Comparison of ENCODE assay signal across 8 cellular contexts in the genomic region with DNA sequence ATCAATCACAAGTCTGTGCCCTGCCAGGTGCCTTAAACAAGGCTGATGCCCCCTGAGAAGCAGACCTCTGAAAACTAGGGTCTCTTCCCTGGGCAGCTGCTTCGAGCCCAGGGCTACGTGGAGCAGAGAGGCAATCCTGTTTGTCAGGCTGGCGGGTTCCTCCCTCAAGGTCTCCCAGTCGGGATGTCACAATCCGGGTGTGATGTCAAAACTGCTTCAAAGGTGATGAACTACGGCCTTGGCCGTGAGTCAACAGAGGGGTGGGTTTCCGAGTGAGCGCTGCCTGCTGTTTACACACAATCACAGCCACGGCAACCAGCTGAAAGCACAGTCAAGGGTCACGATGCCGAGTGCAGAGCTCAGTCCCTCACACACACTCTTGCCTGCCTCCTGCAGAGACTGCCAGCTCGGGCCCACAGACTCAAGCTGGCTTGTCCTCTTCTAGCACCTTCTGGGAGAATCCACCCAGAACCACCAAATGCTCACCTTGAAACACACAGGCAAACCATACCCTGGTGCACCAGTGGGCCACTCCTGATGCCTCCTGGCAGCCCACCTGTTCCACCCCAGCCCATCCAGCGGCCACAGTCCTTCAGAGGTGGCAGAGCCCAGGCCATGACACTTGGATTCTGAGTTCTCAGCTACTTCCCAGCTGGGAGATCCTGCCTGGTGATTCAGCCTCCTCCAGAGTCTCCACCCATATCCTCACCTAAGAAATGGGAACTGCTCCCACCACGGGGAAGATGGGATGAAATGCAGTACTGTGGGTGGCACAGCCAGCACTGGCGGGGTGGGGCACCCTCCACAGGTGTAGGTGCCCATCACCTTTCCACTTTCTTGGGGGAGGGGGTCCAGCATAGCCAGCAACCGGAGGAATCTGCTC. TPM values are rescaled to one million over a fixed set of nuclear protein-coding genes. Genes with fewer than 3 reads are reported as not detected.
DNase-seq lines count a peak whose midpoint lies in the region; ATAC-seq lines count a peak whose summit lies in the region.

No MANE protein-coding gene starts in this region.

- no peak overlapping the region; the same call in 1 of the 2 replicates for H3K4me2 ChIP-seq in BLaER1

- no peak for ATAC-seq in HG03139 (IDR thresholded peaks at IDR 0.05; ENCODE audit: unreplicated experiment)
- ATAC-seq in HG02840 (IDR thresholded peaks at IDR 0.05; ENCODE audit: low FRiP score, unreplicated experiment), result no peak

- peaks cover 13% of the 10 kb centered on the region; the same call in 1 of the 2 replicates for H3K36me3 ChIP-seq in BLaER1

- DNase-seq in NCI-H1092 (lab: John Stamatoyannopoulos, UW) (peak; percentile 59), lung microvascular endothelial cell (ENCODE audit: low read depth in 2 of 2) (peak; percentile 93 to 97), OCI-M2 (lab: John Stamatoyannopoulos, UW; ENCODE audit: unreplicated experiment) (no peak), germinal center (ENCODE audit: low spot score) (no peak)

- H3K4me3 ChIP-seq in BLaER1, result no peak overlapping the region

- peak overlapping the region; percentile 26; the same call in 1 of the 2 replicates for H3K9ac ChIP-seq in BLaER1

- H3K9me3 ChIP-seq in BLaER1, result no peaks in the 10 kb centered on the region

- no peaks in the 10 kb centered on the region for H3K27me3 ChIP-seq in BLaER1

- H3K4me1 ChIP-seq in BLaER1, result peaks cover 57% of the 10 kb centered on the region

- no peak overlapping the region for H3K27ac ChIP-seq in BLaER1
- peak overlapping the region; percentile 47 for H3K27ac ChIP-seq in cingulate gyrus (ENCODE audit: low read depth, low read length)

- H4K20me1 ChIP-seq in BLaER1, result peaks cover 100% of the 10 kb centered on the region

RNA-seq across cellular contexts. Expression of a gene that starts 6.8 kb away (rescaled TPM):
- total RNA-seq in lung microvascular endothelial cell, result 10.0 and 17.1 TPM in 2 replicates

RNA-seq across cellular contexts. Expression of a gene that starts 28.3 kb away (rescaled TPM):
- total RNA-seq in lung microvascular endothelial cell, result 137 and 167 TPM in 2 replicates

RNA-seq across cellular contexts. Expression of a gene that starts 42.6 kb away (rescaled TPM):
- 39.5 and 53.4 TPM in 2 replicates for total RNA-seq in lung microvascular endothelial cell

RNA-seq across cellular contexts. Expression of a gene that starts 56.6 kb away (rescaled TPM):
- total RNA-seq in lung microvascular endothelial cell, result 955 and 1,121 TPM in 2 replicates

Comparison
In these comparisons a context has a peak if more than half of its experiments do, and no peak if none do; other contexts are left out.
1. DNase-seq: peak in NCI-H1092 (single experiment) and lung microvascular endothelial cell (2 of 2); none in OCI-M2 (single experiment) and germinal center (single experiment).